8 cellular contexts compared by ENCODE assay signal in genomic region chr4:94406668-94407437, GRCh38. TPM values are rescaled to one million over a fixed set of nuclear protein-coding genes. Genes with fewer than 3 reads are reported as not detected.
DNase-seq lines count a peak whose midpoint lies in the region; FAIRE-seq and TF ChIP-seq lines count a peak whose summit lies in the region.

No MANE protein-coding gene starts in this region.

- no peaks in the 10 kb centered on the region for H4K20me1 ChIP-seq in smooth muscle cell (ENCODE audit: low read depth)

- H3K4me1 ChIP-seq in smooth muscle cell (ENCODE audit: low read depth) = peaks cover 20% of the 10 kb centered on the region

- no peak overlapping the region for H3K4me3 ChIP-seq in astrocyte of the cerebellum (ENCODE audit: low read depth, low read length)
- no peak overlapping the region for H3K4me3 ChIP-seq in smooth muscle cell

- peak overlapping the region; percentile 81 for H3K27ac ChIP-seq in smooth muscle cell (ENCODE audit: low read depth)

- no peaks in the 10 kb centered on the region for H3K9me3 ChIP-seq in smooth muscle cell (replicated peaks; ENCODE audit: low read depth)

- H3K36me3 ChIP-seq in smooth muscle cell (ENCODE audit: low read depth) = no peaks in the 10 kb centered on the region

- FAIRE-seq in H54 (lab: Jason Lieb, UNC) = peak; percentile 96

- peaks cover 17% of the 10 kb centered on the region for H3F3A ChIP-seq in smooth muscle cell (ENCODE audit: low read depth)

- H3K9ac ChIP-seq in smooth muscle cell (ENCODE audit: low read depth) = no peak overlapping the region

- peak overlapping the region; percentile 3 for H2AFZ ChIP-seq in smooth muscle cell (ENCODE audit: low read depth)

- TF ChIP-seq CTCF in astrocyte of the cerebellum (IDR thresholded peaks at IDR 0.05; ENCODE audit: low read depth, low read length, missing control alignments) (peak; percentile 86), smooth muscle cell (IDR thresholded peaks at IDR 0.05; ENCODE audit: borderline replicate concordance, insufficient read depth, poor library complexity, severe bottlenecking) (peak; percentile 92)

- WGBS in smooth muscle cell (ENCODE audit: low lambda C conversion rate) = 9% methylated on average over 10 of the region's 10 CpGs

- DNase-seq in GF-D8 (lab: John Stamatoyannopoulos, UW) (peak; percentile 56), H54 (ENCODE audit: insufficient read length, low spot score) (no peak), NCI-H1048 (lab: John Stamatoyannopoulos, UW) (peak; percentile 25), T-helper 1 cell (peak; percentile 7 to 60 (median 31)), astrocyte of the cerebellum (ENCODE audit: low read depth) (peak; percentile 89), iPS DF 19.7 (ENCODE audit: low read depth, low spot score) (peak; percentile 52), smooth muscle cell (lab: John Stamatoyannopoulos, UW; ENCODE audit: unreplicated experiment) (no peak), NCI-H524 treated with DMSO at 0.1 percent for 48 hours (lab: John Stamatoyannopoulos, UW) (no peak)

- H3K27me3 ChIP-seq in smooth muscle cell (ENCODE audit: low read depth) = no peaks in the 10 kb centered on the region

- in situ Hi-C loops in astrocyte of the cerebellum (cut with HindIII; ENCODE audit: low sequenced_read_pairs) = loop anchor here (5.0 kb wide), 1 partner anchor 200 kb away; no protein-coding TSS in a partner anchor

- no peak for TF ChIP-seq POLR2A in H54 (IDR thresholded peaks at IDR 0.05; ENCODE audit: low read depth, low read length)

- H3K4me2 ChIP-seq in smooth muscle cell = peak overlapping the region; percentile 72

- no peaks in the 10 kb centered on the region for H3K79me2 ChIP-seq in smooth muscle cell (ENCODE audit: low read depth)

RNA-seq across cellular contexts. Expression of gene PDLIM5, which starts 44.9 kb away (rescaled TPM):
- 150 and 182 TPM in 2 replicates for total RNA-seq in smooth muscle cell
- polyA plus RNA-seq in smooth muscle cell = 129 and 144 TPM in 2 replicates

Comparison
In these comparisons a context has a peak if more than half of its experiments do, and no peak if none do; other contexts are left out.
1. DNase-seq: peak in GF-D8 (single experiment), NCI-H1048 (single experiment), T-helper 1 cell (5 of 5), astrocyte of the cerebellum (single experiment) and iPS DF 19.7 (single experiment); none in H54 (single experiment), smooth muscle cell (single experiment) and NCI-H524 treated with DMSO at 0.1 percent for 48 hours (single experiment).